ENCODE assay signal across 8 cellular contexts in genomic region chr20:56400001-56400640, GRCh38. TPM values are rescaled to one million over a fixed set of nuclear protein-coding genes. Genes with fewer than 3 reads are reported as not detected.
A peak's percentile ranks its signal among the peaks of the same experiment; 100 is the strongest.
DNase-seq lines count a peak whose midpoint lies in the region; ATAC-seq, FAIRE-seq and TF ChIP-seq lines count a peak whose summit lies in the region.

No MANE protein-coding gene starts in this region.

- no peaks in the 10 kb centered on the region for H4K20me1 ChIP-seq in OCI-LY3 (ENCODE audit: insufficient read depth, low read length)

- DNase-seq in A673 (ENCODE audit: low spot score) = peak; percentile 76
- no peak for DNase-seq in GM12892 (ENCODE audit: insufficient read length)
- peak in 1 of 2 experiments; percentile 68 for DNase-seq in HL-60 (ENCODE audit: low read depth in 1 of 2, low spot score in 1 of 2)
- peak; percentile 24 for DNase-seq in activated T-helper 1 cell treated with Interleukin-2 at 50 U/mL for 16 hours (ENCODE audit: low read depth)
- DNase-seq in foreskin melanocyte = peak; percentile 56
- DNase-seq in progenitor cell of endocrine pancreas (ENCODE audit: low spot score, unreplicated experiment) = peak; percentile 21

- no peak overlapping the region for H3K4me2 ChIP-seq in OCI-LY3 (ENCODE audit: low read length)

- H3K4me1 ChIP-seq in A673 (ENCODE audit: insufficient read depth, low read length, poor library complexity, severe bottlenecking) (no peaks in the 10 kb centered on the region), OCI-LY3 (ENCODE audit: low read length) (no peaks in the 10 kb centered on the region)

- H3K27me3 ChIP-seq in A673 (replicated peaks; ENCODE audit: insufficient read depth, low read depth, low read length, poor library complexity) = no peaks in the 10 kb centered on the region
- no peaks in the 10 kb centered on the region for H3K27me3 ChIP-seq in HL-60 (ENCODE audit: insufficient read depth, poor library complexity, severe bottlenecking)
- no peaks in the 10 kb centered on the region for H3K27me3 ChIP-seq in OCI-LY3 (ENCODE audit: low read depth, low read length)

- BruUV-seq in A673 (replicated peaks; lab: Mats Ljungman, UMichigan) = no TSS peak

- H3K79me2 ChIP-seq in OCI-LY3 (ENCODE audit: low read length) = peaks cover 59% of the 10 kb centered on the region

- CTCF ChIA-PET in A673 (lab: Charles Lee) = no interaction called here

- no peak overlapping the region for H3K9ac ChIP-seq in OCI-LY3 (ENCODE audit: low read length)

- H3K4me1 Mint-ChIP-seq in progenitor cell of endocrine pancreas (ENCODE audit: low read depth) = no peaks in the 10 kb centered on the region

- H3K27ac Mint-ChIP-seq in progenitor cell of endocrine pancreas = no peak overlapping the region

- no peaks in the 10 kb centered on the region for H3K27me3 Mint-ChIP-seq in progenitor cell of endocrine pancreas

- H3K27ac ChIP-seq in A673 (ENCODE audit: low read depth, low read length, poor library complexity, severe bottlenecking) = no peak overlapping the region
- H3K27ac ChIP-seq in HL-60 (replicated peaks) = no peak overlapping the region
- H3K27ac ChIP-seq in OCI-LY3 (ENCODE audit: low read length) = no peak overlapping the region

- no peak overlapping the region for H3K4me3 ChIP-seq in A673 (ENCODE audit: low read depth, low read length, poor library complexity, severe bottlenecking)
- no peak overlapping the region for H3K4me3 ChIP-seq in HL-60 (replicated peaks; ENCODE audit: insufficient read depth, low read length)
- H3K4me3 ChIP-seq in OCI-LY3 (ENCODE audit: low read length) = no peak overlapping the region

- no peak for ATAC-seq in GM19351 (IDR thresholded peaks at IDR 0.05; ENCODE audit: unreplicated experiment)

- H3K4me3 Mint-ChIP-seq in progenitor cell of endocrine pancreas (ENCODE audit: low read depth) = no peak overlapping the region

- peak; percentile 86 for TF ChIP-seq CTCF in A673 (conservative IDR thresholded peaks at IDR 0.05; ENCODE audit: low read depth, low read length)
- TF ChIP-seq CTCF in HL-60 (IDR thresholded peaks at IDR 0.05; ENCODE audit: insufficient read depth, low read length) = peak; percentile 90
- peak; percentile 97 for TF ChIP-seq CTCF in OCI-LY3 (IDR thresholded peaks at IDR 0.05; ENCODE audit: low read depth, low read length)
- peak; percentile 88 for TF ChIP-seq CTCF in progenitor cell of endocrine pancreas (IDR thresholded peaks at IDR 0.05; ENCODE audit: unreplicated experiment)

- peaks cover 39% of the 10 kb centered on the region for H3K36me3 Mint-ChIP-seq in progenitor cell of endocrine pancreas (ENCODE audit: insufficient read depth)

- TF ChIP-seq POLR2A in GM12892 (IDR thresholded peaks at IDR 0.05; ENCODE audit: low read depth, low read length) = no peak

- H3K36me3 ChIP-seq in A673 (ENCODE audit: insufficient read depth, low read length, poor library complexity, severe bottlenecking) (peaks cover 98% of the 10 kb centered on the region), OCI-LY3 (replicated peaks; ENCODE audit: low read depth, low read length) (peaks cover 82% of the 10 kb centered on the region)

- no peak overlapping the region for H2AFZ ChIP-seq in OCI-LY3 (ENCODE audit: low read depth, low read length)

- intact Hi-C loops in A673 (cut with micrococcal nuclease; ENCODE audit: unreplicated experiment) = no loop called here

- H3K9me3 ChIP-seq in A673 (ENCODE audit: low read depth, low read length, poor library complexity, severe bottlenecking) = no peaks in the 10 kb centered on the region
- H3K9me3 ChIP-seq in OCI-LY3 (ENCODE audit: insufficient read depth, low read length) = no peaks in the 10 kb centered on the region

- FAIRE-seq in GM12892 (lab: Jason Lieb, UNC) = peak; percentile 77

- POLR2A ChIA-PET in A673 (lab: Charles Lee; ENCODE audit: low non-redundant PET) = no interaction called here

- H3K9me3 Mint-ChIP-seq in progenitor cell of endocrine pancreas (ENCODE audit: low read depth) = no peaks in the 10 kb centered on the region

RNA-seq across cellular contexts. Expression of gene CSTF1, which starts 7.7 kb away (rescaled TPM):
- total RNA-seq in A673 (2021) (52.5 and 58.2 TPM in 2 replicates), progenitor cell of endocrine pancreas (43.5 and 46.8 TPM in 2 replicates)
- 32.8 TPM for polyA plus RNA-seq in GM12892 (2012; ENCODE audit: missing spikeins)

RNA-seq across cellular contexts. Expression of gene AURKA, which starts 8.1 kb away (rescaled TPM):
- total RNA-seq in A673 (2021) = 105 and 112 TPM in 2 replicates
- polyA plus RNA-seq in GM12892 (2012; ENCODE audit: missing spikeins) = 22.2 TPM
- total RNA-seq in progenitor cell of endocrine pancreas = 24.5 and 26.1 TPM in 2 replicates

RNA-seq across cellular contexts. Expression of gene CASS4, which starts 11.9 kb away (rescaled TPM):
- total RNA-seq in A673 (2021) (0.11 and 0.28 TPM in 2 replicates), progenitor cell of endocrine pancreas (0.09 and 0.26 TPM in 2 replicates)
- polyA plus RNA-seq in GM12892 (2012; ENCODE audit: missing spikeins) = 0.15 TPM

RNA-seq across cellular contexts. Expression of gene FAM210B, which starts 41.3 kb away (rescaled TPM):
- 5.5 and 8.1 TPM in 2 replicates for total RNA-seq in A673 (2021)
- 2.1 TPM for polyA plus RNA-seq in GM12892 (2012; ENCODE audit: missing spikeins)
- total RNA-seq in progenitor cell of endocrine pancreas = 60.3 and 67.2 TPM in 2 replicates
